In the genomic region with DNA sequence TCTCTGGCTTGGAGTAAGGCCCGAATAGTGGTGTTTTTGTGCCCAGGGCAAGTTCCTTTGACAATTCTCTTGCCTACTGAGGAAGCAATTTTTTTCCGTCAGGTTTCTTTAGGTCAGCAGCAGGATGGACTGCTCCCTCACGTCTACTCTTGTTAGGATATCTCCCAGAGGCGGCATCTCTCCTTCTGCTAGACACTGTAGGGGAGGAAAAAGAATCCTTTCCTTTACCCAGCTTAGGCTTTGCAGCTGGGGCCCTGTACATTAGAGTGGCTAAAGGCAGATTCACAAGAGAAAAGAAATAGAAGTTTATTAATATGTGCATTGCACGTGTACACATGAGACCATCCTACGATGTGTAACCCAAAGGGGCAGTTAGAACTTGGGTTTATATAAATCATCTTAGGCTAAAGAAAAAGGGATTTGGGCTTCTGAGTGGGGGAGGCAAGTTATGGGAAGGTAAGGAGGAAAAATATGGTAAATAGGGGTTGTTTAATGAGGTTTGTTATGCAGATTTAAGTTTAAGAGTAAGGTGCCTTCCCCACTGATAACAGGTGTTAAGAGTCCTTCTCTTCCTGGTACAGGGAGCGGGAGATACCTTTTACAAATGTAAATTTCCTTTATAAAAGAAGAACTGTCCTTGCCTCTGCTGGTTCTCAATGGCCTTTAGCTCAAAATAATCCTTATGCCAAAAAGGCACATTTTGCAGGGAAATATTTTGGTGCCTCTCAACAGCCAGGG, we compare ENCODE assay signal across 1 cellular context.
TF ChIP-seq lines count a peak whose summit lies in the region.

No MANE protein-coding gene starts in this region.

TF ChIP-seq in WTC11, 78 proteins besides CTCF, POLR2A, EP300 and RAD21 (continued from another document):
- TF ChIP-seq, protein P1, sequence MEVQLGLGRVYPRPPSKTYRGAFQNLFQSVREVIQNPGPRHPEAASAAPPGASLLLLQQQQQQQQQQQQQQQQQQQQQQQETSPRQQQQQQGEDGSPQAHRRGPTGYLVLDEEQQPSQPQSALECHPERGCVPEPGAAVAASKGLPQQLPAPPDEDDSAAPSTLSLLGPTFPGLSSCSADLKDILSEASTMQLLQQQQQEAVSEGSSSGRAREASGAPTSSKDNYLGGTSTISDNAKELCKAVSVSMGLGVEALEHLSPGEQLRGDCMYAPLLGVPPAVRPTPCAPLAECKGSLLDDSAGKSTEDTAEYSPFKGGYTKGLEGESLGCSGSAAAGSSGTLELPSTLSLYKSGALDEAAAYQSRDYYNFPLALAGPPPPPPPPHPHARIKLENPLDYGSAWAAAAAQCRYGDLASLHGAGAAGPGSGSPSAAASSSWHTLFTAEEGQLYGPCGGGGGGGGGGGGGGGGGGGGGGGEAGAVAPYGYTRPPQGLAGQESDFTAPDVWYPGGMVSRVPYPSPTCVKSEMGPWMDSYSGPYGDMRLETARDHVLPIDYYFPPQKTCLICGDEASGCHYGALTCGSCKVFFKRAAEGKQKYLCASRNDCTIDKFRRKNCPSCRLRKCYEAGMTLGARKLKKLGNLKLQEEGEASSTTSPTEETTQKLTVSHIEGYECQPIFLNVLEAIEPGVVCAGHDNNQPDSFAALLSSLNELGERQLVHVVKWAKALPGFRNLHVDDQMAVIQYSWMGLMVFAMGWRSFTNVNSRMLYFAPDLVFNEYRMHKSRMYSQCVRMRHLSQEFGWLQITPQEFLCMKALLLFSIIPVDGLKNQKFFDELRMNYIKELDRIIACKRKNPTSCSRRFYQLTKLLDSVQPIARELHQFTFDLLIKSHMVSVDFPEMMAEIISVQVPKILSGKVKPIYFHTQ (CRISPR knock-in tag; IDR thresholded peaks at IDR 0.05) = no peak
- no peak for TF ChIP-seq NR2C2 (CRISPR knock-in tag; IDR thresholded peaks at IDR 0.05)
- TF ChIP-seq, protein P2, sequence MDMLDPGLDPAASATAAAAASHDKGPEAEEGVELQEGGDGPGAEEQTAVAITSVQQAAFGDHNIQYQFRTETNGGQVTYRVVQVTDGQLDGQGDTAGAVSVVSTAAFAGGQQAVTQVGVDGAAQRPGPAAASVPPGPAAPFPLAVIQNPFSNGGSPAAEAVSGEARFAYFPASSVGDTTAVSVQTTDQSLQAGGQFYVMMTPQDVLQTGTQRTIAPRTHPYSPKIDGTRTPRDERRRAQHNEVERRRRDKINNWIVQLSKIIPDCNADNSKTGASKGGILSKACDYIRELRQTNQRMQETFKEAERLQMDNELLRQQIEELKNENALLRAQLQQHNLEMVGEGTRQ (CRISPR knock-in tag; IDR thresholded peaks at IDR 0.05) = no peak
- TF ChIP-seq OVOL2 (CRISPR knock-in tag; IDR thresholded peaks at IDR 0.05; ENCODE audit: borderline replicate concordance) = no peak
